ENCODE assay signal across 1 cellular context in the genomic region with DNA sequence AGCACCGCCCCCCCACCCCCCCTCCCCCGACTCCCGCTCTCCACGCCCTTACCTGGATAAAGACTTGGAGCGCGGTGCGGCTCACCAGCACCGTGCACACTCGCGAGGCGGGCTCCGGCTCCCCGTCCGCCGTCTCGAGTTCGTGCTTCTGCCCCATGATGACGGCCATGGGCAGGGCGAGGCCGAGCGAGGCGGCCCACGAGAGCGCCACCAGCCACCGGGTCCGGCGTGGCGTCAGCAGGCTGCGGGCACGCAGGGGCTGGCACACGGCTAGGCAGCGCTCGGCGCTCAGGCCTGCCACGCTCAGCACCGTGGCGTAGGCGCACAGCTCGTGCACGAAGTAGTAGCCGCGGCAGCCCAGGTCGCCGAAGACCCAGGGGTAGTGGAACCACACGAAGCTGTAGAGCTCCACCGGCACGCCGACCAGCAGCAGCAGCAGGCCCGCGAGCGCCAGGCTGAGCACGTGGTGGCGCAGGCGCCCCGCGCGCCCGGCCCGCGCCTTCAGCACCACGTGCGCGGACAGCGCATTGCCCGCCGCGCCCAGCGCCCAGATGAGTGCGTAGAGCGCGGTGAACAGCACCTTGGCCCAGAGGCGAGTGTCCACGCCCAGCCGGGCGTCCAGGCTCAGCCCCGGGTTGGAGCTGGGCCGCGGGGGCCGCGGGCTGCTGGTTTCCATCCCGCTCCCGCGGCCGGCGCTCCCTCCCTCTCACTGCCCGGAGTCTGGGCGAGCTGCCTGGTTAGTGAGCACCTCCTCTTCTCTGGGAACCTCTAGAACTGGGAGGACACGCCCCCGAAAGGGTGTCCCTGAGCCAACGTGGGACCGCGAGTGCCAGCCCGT.
TF ChIP-seq lines count a peak whose summit lies in the region.

A gene with protein sequence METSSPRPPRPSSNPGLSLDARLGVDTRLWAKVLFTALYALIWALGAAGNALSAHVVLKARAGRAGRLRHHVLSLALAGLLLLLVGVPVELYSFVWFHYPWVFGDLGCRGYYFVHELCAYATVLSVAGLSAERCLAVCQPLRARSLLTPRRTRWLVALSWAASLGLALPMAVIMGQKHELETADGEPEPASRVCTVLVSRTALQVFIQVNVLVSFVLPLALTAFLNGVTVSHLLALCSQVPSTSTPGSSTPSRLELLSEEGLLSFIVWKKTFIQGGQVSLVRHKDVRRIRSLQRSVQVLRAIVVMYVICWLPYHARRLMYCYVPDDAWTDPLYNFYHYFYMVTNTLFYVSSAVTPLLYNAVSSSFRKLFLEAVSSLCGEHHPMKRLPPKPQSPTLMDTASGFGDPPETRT (minus strand): TSS at position 742 of the 838 bp plus-strand sequence. CDS start 66 bp downstream, at position 676.

TF ChIP-seq in WTC11, 78 proteins besides CTCF, POLR2A, EP300 and RAD21 (continued from another document and continues in another):
- TF ChIP-seq, protein P1, sequence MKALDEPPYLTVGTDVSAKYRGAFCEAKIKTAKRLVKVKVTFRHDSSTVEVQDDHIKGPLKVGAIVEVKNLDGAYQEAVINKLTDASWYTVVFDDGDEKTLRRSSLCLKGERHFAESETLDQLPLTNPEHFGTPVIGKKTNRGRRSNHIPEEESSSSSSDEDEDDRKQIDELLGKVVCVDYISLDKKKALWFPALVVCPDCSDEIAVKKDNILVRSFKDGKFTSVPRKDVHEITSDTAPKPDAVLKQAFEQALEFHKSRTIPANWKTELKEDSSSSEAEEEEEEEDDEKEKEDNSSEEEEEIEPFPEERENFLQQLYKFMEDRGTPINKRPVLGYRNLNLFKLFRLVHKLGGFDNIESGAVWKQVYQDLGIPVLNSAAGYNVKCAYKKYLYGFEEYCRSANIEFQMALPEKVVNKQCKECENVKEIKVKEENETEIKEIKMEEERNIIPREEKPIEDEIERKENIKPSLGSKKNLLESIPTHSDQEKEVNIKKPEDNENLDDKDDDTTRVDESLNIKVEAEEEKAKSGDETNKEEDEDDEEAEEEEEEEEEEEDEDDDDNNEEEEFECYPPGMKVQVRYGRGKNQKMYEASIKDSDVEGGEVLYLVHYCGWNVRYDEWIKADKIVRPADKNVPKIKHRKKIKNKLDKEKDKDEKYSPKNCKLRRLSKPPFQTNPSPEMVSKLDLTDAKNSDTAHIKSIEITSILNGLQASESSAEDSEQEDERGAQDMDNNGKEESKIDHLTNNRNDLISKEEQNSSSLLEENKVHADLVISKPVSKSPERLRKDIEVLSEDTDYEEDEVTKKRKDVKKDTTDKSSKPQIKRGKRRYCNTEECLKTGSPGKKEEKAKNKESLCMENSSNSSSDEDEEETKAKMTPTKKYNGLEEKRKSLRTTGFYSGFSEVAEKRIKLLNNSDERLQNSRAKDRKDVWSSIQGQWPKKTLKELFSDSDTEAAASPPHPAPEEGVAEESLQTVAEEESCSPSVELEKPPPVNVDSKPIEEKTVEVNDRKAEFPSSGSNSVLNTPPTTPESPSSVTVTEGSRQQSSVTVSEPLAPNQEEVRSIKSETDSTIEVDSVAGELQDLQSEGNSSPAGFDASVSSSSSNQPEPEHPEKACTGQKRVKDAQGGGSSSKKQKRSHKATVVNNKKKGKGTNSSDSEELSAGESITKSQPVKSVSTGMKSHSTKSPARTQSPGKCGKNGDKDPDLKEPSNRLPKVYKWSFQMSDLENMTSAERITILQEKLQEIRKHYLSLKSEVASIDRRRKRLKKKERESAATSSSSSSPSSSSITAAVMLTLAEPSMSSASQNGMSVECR (CRISPR knock-in tag; IDR thresholded peaks at IDR 0.05; ENCODE audit: borderline replicate concordance) = peak; percentile 100
- TF ChIP-seq TP53 (CRISPR knock-in tag; IDR thresholded peaks at IDR 0.05) (peak; percentile 99), ZNF671 (CRISPR knock-in tag; IDR thresholded peaks at IDR 0.05) (no peak), SMAD3 (CRISPR knock-in tag; IDR thresholded peaks at IDR 0.05; ENCODE audit: borderline replicate concordance) (peak; percentile 100), JUN (CRISPR knock-in tag; IDR thresholded peaks at IDR 0.05) (peak; percentile 99), ZNF416 (CRISPR knock-in tag; IDR thresholded peaks at IDR 0.05) (peak; percentile 72), ATF1 (CRISPR knock-in tag; IDR thresholded peaks at IDR 0.05) (peak; percentile 99), TEAD1 (CRISPR knock-in tag; IDR thresholded peaks at IDR 0.05) (peak; percentile 100), CREB1 (CRISPR knock-in tag; IDR thresholded peaks at IDR 0.05) (peak; percentile 98), RORB (CRISPR knock-in tag; IDR thresholded peaks at IDR 0.05) (no peak), CREM (CRISPR knock-in tag; IDR thresholded peaks at IDR 0.05) (peak; percentile 96), ZNF219 (CRISPR knock-in tag; IDR thresholded peaks at IDR 0.05; ENCODE audit: borderline replicate concordance) (peak; percentile 99), NR2C2 (CRISPR knock-in tag; IDR thresholded peaks at IDR 0.05) (peak; percentile 92), ZNF138 (CRISPR knock-in tag; conservative IDR thresholded peaks at IDR 0.05) (peak; percentile 100), ZBTB21 (CRISPR knock-in tag; IDR thresholded peaks at IDR 0.05; ENCODE audit: borderline replicate concordance) (peak; percentile 98), NR3C1 (CRISPR knock-in tag; conservative IDR thresholded peaks at IDR 0.05; ENCODE audit: low read depth) (peak; percentile 99), TCF7 (CRISPR knock-in tag; IDR thresholded peaks at IDR 0.05; ENCODE audit: low read depth) (peak; percentile 99), GTF2I (CRISPR knock-in tag; conservative IDR thresholded peaks at IDR 0.05) (no peak), ZNF423 (CRISPR knock-in tag; IDR thresholded peaks at IDR 0.05) (0 out of 2 replicates have a peak, but pooled peaks have one; percentile 36), NFE2L1 (CRISPR knock-in tag; IDR thresholded peaks at IDR 0.05) (peak; percentile 100), TEAD4 (CRISPR knock-in tag; IDR thresholded peaks at IDR 0.05) (peak; percentile 97), ZNF121 (CRISPR knock-in tag; IDR thresholded peaks at IDR 0.05) (peak; percentile 92; the same call in 1 of the 2 replicates), NR1H2 (CRISPR knock-in tag; IDR thresholded peaks at IDR 0.05) (no peak), HMGA2 (CRISPR knock-in tag; IDR thresholded peaks at IDR 0.05) (no peak)
- TF ChIP-seq, protein P2, sequence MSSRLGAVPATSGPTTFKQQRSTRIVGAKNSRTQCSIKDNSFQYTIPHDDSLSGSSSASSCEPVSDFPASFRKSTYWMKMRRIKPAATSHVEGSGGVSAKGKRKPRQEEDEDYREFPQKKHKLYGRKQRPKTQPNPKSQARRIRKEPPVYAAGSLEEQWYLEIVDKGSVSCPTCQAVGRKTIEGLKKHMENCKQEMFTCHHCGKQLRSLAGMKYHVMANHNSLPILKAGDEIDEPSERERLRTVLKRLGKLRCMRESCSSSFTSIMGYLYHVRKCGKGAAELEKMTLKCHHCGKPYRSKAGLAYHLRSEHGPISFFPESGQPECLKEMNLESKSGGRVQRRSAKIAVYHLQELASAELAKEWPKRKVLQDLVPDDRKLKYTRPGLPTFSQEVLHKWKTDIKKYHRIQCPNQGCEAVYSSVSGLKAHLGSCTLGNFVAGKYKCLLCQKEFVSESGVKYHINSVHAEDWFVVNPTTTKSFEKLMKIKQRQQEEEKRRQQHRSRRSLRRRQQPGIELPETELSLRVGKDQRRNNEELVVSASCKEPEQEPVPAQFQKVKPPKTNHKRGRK (CRISPR knock-in tag; IDR thresholded peaks at IDR 0.05; ENCODE audit: borderline replicate concordance) = peak; percentile 82; the same call in 1 of the 2 replicates
- TF ChIP-seq, protein P3, sequence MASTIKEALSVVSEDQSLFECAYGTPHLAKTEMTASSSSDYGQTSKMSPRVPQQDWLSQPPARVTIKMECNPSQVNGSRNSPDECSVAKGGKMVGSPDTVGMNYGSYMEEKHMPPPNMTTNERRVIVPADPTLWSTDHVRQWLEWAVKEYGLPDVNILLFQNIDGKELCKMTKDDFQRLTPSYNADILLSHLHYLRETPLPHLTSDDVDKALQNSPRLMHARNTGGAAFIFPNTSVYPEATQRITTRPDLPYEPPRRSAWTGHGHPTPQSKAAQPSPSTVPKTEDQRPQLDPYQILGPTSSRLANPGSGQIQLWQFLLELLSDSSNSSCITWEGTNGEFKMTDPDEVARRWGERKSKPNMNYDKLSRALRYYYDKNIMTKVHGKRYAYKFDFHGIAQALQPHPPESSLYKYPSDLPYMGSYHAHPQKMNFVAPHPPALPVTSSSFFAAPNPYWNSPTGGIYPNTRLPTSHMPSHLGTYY (CRISPR knock-in tag; IDR thresholded peaks at IDR 0.05) = peak; percentile 75; the same call in 1 of the 2 replicates
- TF ChIP-seq, protein P4, sequence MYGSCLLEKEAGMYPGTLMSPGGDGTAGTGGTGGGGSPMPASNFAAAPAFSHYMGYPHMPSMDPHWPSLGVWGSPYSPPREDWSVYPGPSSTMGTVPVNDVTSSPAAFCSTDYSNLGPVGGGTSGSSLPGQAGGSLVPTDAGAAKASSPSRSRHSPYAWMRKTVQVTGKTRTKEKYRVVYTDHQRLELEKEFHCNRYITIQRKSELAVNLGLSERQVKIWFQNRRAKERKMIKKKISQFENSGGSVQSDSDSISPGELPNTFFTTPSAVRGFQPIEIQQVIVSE (CRISPR knock-in tag; IDR thresholded peaks at IDR 0.05; ENCODE audit: borderline replicate concordance) = no peak
- TF ChIP-seq, protein P5, sequence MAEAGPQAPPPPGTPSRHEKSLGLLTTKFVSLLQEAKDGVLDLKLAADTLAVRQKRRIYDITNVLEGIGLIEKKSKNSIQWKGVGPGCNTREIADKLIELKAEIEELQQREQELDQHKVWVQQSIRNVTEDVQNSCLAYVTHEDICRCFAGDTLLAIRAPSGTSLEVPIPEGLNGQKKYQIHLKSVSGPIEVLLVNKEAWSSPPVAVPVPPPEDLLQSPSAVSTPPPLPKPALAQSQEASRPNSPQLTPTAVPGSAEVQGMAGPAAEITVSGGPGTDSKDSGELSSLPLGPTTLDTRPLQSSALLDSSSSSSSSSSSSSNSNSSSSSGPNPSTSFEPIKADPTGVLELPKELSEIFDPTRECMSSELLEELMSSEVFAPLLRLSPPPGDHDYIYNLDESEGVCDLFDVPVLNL (CRISPR knock-in tag; IDR thresholded peaks at IDR 0.05; ENCODE audit: borderline replicate concordance, low read depth) = peak; percentile 95
- TF ChIP-seq, protein P6, sequence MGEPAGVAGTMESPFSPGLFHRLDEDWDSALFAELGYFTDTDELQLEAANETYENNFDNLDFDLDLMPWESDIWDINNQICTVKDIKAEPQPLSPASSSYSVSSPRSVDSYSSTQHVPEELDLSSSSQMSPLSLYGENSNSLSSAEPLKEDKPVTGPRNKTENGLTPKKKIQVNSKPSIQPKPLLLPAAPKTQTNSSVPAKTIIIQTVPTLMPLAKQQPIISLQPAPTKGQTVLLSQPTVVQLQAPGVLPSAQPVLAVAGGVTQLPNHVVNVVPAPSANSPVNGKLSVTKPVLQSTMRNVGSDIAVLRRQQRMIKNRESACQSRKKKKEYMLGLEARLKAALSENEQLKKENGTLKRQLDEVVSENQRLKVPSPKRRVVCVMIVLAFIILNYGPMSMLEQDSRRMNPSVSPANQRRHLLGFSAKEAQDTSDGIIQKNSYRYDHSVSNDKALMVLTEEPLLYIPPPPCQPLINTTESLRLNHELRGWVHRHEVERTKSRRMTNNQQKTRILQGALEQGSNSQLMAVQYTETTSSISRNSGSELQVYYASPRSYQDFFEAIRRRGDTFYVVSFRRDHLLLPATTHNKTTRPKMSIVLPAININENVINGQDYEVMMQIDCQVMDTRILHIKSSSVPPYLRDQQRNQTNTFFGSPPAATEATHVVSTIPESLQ (CRISPR knock-in tag; IDR thresholded peaks at IDR 0.05) = no peak; the same call in 1 of the 2 replicates
- TF ChIP-seq, protein P7, sequence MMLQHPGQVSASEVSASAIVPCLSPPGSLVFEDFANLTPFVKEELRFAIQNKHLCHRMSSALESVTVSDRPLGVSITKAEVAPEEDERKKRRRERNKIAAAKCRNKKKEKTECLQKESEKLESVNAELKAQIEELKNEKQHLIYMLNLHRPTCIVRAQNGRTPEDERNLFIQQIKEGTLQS (CRISPR knock-in tag; conservative IDR thresholded peaks at IDR 0.05) = peak; percentile 96
- TF ChIP-seq, protein P8, sequence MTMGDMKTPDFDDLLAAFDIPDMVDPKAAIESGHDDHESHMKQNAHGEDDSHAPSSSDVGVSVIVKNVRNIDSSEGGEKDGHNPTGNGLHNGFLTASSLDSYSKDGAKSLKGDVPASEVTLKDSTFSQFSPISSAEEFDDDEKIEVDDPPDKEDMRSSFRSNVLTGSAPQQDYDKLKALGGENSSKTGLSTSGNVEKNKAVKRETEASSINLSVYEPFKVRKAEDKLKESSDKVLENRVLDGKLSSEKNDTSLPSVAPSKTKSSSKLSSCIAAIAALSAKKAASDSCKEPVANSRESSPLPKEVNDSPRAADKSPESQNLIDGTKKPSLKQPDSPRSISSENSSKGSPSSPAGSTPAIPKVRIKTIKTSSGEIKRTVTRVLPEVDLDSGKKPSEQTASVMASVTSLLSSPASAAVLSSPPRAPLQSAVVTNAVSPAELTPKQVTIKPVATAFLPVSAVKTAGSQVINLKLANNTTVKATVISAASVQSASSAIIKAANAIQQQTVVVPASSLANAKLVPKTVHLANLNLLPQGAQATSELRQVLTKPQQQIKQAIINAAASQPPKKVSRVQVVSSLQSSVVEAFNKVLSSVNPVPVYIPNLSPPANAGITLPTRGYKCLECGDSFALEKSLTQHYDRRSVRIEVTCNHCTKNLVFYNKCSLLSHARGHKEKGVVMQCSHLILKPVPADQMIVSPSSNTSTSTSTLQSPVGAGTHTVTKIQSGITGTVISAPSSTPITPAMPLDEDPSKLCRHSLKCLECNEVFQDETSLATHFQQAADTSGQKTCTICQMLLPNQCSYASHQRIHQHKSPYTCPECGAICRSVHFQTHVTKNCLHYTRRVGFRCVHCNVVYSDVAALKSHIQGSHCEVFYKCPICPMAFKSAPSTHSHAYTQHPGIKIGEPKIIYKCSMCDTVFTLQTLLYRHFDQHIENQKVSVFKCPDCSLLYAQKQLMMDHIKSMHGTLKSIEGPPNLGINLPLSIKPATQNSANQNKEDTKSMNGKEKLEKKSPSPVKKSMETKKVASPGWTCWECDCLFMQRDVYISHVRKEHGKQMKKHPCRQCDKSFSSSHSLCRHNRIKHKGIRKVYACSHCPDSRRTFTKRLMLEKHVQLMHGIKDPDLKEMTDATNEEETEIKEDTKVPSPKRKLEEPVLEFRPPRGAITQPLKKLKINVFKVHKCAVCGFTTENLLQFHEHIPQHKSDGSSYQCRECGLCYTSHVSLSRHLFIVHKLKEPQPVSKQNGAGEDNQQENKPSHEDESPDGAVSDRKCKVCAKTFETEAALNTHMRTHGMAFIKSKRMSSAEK (CRISPR knock-in tag; IDR thresholded peaks at IDR 0.05; ENCODE audit: borderline replicate concordance) = no peak
- TF ChIP-seq, protein P9, sequence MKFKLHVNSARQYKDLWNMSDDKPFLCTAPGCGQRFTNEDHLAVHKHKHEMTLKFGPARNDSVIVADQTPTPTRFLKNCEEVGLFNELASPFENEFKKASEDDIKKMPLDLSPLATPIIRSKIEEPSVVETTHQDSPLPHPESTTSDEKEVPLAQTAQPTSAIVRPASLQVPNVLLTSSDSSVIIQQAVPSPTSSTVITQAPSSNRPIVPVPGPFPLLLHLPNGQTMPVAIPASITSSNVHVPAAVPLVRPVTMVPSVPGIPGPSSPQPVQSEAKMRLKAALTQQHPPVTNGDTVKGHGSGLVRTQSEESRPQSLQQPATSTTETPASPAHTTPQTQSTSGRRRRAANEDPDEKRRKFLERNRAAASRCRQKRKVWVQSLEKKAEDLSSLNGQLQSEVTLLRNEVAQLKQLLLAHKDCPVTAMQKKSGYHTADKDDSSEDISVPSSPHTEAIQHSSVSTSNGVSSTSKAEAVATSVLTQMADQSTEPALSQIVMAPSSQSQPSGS (CRISPR knock-in tag; IDR thresholded peaks at IDR 0.05; ENCODE audit: borderline replicate concordance, low read depth) = peak; percentile 87
- TF ChIP-seq, protein P10, sequence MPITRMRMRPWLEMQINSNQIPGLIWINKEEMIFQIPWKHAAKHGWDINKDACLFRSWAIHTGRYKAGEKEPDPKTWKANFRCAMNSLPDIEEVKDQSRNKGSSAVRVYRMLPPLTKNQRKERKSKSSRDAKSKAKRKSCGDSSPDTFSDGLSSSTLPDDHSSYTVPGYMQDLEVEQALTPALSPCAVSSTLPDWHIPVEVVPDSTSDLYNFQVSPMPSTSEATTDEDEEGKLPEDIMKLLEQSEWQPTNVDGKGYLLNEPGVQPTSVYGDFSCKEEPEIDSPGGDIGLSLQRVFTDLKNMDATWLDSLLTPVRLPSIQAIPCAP (CRISPR knock-in tag; IDR thresholded peaks at IDR 0.05) = peak; percentile 99
